Comparison of ENCODE assay signal across 8 cellular contexts in genomic region chr11:65743928-65744698, GRCh38. TPM values are rescaled to one million over a fixed set of nuclear protein-coding genes. Genes with fewer than 3 reads are reported as not detected.
DNase-seq lines count a peak whose midpoint lies in the region; ATAC-seq and TF ChIP-seq lines count a peak whose summit lies in the region.

No MANE protein-coding gene starts in this region.

- no peaks in the 10 kb centered on the region for H4K20me1 ChIP-seq in OCI-LY7 (ENCODE audit: insufficient read depth, low read length)

- POLR2A ChIA-PET in OCI-LY7 (lab: Charles Lee) = no interaction called here

- H3K9me3 ChIP-seq in OCI-LY7 (ENCODE audit: low read length) = no peaks in the 10 kb centered on the region

- no peak overlapping the region for H3K27ac ChIP-seq in OCI-LY7 (ENCODE audit: low read depth, low read length, poor library complexity, severe bottlenecking)

- no peak for ATAC-seq in HG02623 (IDR thresholded peaks at IDR 0.05; ENCODE audit: unreplicated experiment)

- no peaks in the 10 kb centered on the region for H3K4me1 ChIP-seq in OCI-LY7 (ENCODE audit: insufficient read depth, low read length, poor library complexity, severe bottlenecking)

- no peak overlapping the region for H3K4me2 ChIP-seq in OCI-LY7 (ENCODE audit: low read length)

- H3K79me2 ChIP-seq in OCI-LY7 (ENCODE audit: insufficient read depth, low read depth, low read length) = no peaks in the 10 kb centered on the region

- no peak overlapping the region for H2AFZ ChIP-seq in OCI-LY7 (ENCODE audit: low read length)

- no TSS peak for BruUV-seq in OCI-LY7 (replicated peaks; lab: Mats Ljungman, UMichigan)

- H3K4me3 ChIP-seq in OCI-LY7 (ENCODE audit: low read depth, low read length, poor library complexity, severe bottlenecking) = no peak overlapping the region
- no peak overlapping the region for H3K4me3 ChIP-seq in foreskin fibroblast (ENCODE audit: low read depth in 1 of 2, low read length in 2 of 2)

- no peaks in the 10 kb centered on the region for H3K9me2 ChIP-seq in OCI-LY7 (ENCODE audit: insufficient read depth, low read length)

- intact Hi-C loops in OCI-LY7 (cut with micrococcal nuclease; ENCODE audit: unreplicated experiment) = no loop called here
- intact Hi-C loops in posterior cingulate gyrus (cut with DNase I) = no loop called here

- CTCF ChIA-PET in OCI-LY7 (lab: Charles Lee; ENCODE audit: unreplicated experiment) = no interaction called here

- H3K36me3 ChIP-seq in OCI-LY7 (ENCODE audit: insufficient read depth, low read length) = no peaks in the 10 kb centered on the region

- no peak for TF ChIP-seq CTCF in OCI-LY7 (conservative IDR thresholded peaks at IDR 0.05; ENCODE audit: low read length)
- TF ChIP-seq CTCF in foreskin fibroblast (IDR thresholded peaks at IDR 0.05; ENCODE audit: low read depth, low read length) = peak; percentile 27

- peak; percentile 8 for DNase-seq in stimulated activated CD4-positive, alpha-beta T cell treated with anti-CD3 and anti-CD28 coated beads, Interleukin-4, amount 100 ng/mL, for 24 hours
- DNase-seq in stimulated activated CD4-positive, alpha-beta T cell treated with anti-CD3 and anti-CD28 coated beads, Interleukin-4, amount 100 ng/mL, for 1 hour = no peak
- DNase-seq in OCI-LY7 (ENCODE audit: low spot score) (peak; percentile 6), foreskin fibroblast (peak; percentile 23 to 42), ecto neural progenitor cell (ENCODE audit: low spot score) (no peak), posterior cingulate gyrus (no peak), NCI-H2081 treated with DMSO at 0.1 percent for 48 hours (lab: John Stamatoyannopoulos, UW) (no peak)

RNA-seq across cellular contexts. Expression of gene RNASEH2C, which starts 23.5 kb away (rescaled TPM):
- total RNA-seq in OCI-LY7 (2014; rRNA removed; shearing (Covaris generic)) = 92.7 and 99.1 TPM in 2 replicates
- total RNA-seq in OCI-LY7 (2022) = 79.1 and 100 TPM in 2 replicates

RNA-seq across cellular contexts. Expression of gene KAT5, which starts 32.1 kb away (rescaled TPM):
- 87.9 and 97.1 TPM in 2 replicates for total RNA-seq in OCI-LY7 (2014; rRNA removed; shearing (Covaris generic))
- 79.9 and 82.1 TPM in 2 replicates for total RNA-seq in OCI-LY7 (2022)

RNA-seq across cellular contexts. Expression of gene AP5B1, which starts 36.7 kb away (rescaled TPM):
- total RNA-seq in OCI-LY7 (2014; rRNA removed; shearing (Covaris generic)) = 10.2 and 12.9 TPM in 2 replicates
- 23.9 and 25.6 TPM in 2 replicates for total RNA-seq in OCI-LY7 (2022)

RNA-seq across cellular contexts. Expression of gene OVOL1, which starts 42.8 kb away (rescaled TPM):
- total RNA-seq in OCI-LY7 (2014; rRNA removed; shearing (Covaris generic)) = 0.15 TPM in 1 of 2 replicates, not detected in the other
- total RNA-seq in OCI-LY7 (2022) = not detected in 2 replicates

Comparison
In these comparisons a context has a peak if more than half of its experiments do, and no peak if none do; other contexts are left out.
1. DNase-seq: peak in stimulated activated CD4-positive, alpha-beta T cell treated with anti-CD3 and anti-CD28 coated beads, Interleukin-4, amount 100 ng/mL, for 24 hours (single experiment), OCI-LY7 (single experiment) and foreskin fibroblast (2 of 2); none in stimulated activated CD4-positive, alpha-beta T cell treated with anti-CD3 and anti-CD28 coated beads, Interleukin-4, amount 100 ng/mL, for 1 hour (single experiment), ecto neural progenitor cell (single experiment), posterior cingulate gyrus (0 of 10) and NCI-H2081 treated with DMSO at 0.1 percent for 48 hours (single experiment).